17 cellular contexts compared by ENCODE assay signal in the genomic region with DNA sequence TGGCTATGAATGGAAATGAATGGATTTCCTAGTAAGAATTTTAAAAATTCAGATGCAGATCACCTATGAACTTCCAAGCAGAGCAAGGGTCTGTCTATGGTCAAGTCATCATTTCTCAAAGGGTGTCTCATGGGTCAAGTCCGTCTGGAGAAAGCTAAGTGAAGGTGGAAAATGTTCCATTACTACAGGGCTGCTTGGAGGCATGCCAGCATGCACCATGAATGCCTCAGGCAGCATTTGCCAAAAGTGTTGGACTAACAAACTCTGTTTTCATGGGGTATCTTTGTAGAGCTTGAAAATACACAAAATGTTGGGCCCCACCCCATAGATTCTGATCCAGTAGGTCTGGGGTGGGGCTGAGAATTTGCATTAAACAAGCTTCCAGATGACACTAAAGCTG.
A peak's percentile ranks its signal among the peaks of the same experiment; 100 is the strongest.
DNase-seq lines count a peak whose midpoint lies in the region; ATAC-seq and TF ChIP-seq lines count a peak whose summit lies in the region.
"Had no signal": no experiment of that assay in that cellular context is flagged by ENCODE, and none has a peak within 500 bp of the region (broad histone marks: within the 10 kb centered on the region; RNA-seq: fewer than 3 reads in every experiment).

No MANE protein-coding gene starts in this region.

- H3K4me1 ChIP-seq in right cardiac atrium (ENCODE audit: control insufficient read depth, insufficient read depth, low read length) (no peaks in the 10 kb centered on the region), mucosa of descending colon (ENCODE audit: low read depth) (no peaks in the 10 kb centered on the region), tibial nerve (peaks cover 0 to 17% (median 7%) of the 10 kb centered on the region in 4 donors)
- H3K4me1 ChIP-seq: BLaER1 had no signal

- TF ChIP-seq CTCF in mucosa of descending colon (IDR thresholded peaks at IDR 0.05) (no peak), tibial nerve (IDR thresholded peaks at IDR 0.05) (no peak)

- no peak for TF ChIP-seq POLR2A in tibial nerve (IDR thresholded peaks at IDR 0.05)

- WGBS in right cardiac atrium: 25% methylated on average over 1 of the region's 1 CpG
- 11 to 17% methylated on average over 1 of the region's 1 CpG for WGBS in tibial nerve, 2 donors

- H3K36me3 ChIP-seq in mucosa of descending colon (ENCODE audit: low read depth) (no peaks in the 10 kb centered on the region), tibial nerve (peaks cover 0 to 17% (median 0%) of the 10 kb centered on the region in 3 donors)
- H3K36me3 ChIP-seq: BLaER1 had no signal

- CTCF ChIA-PET in activated CD4-positive, alpha-beta memory T cell treated with anti-CD3 and anti-CD28 coated beads for 36 hours (lab: Charles Lee): interaction anchor here (1.9 kb wide), 1 partner anchor 228 kb away, joined by 6 read pairs; no protein-coding TSS in a partner anchor

- POLR2A ChIA-PET in activated CD4-positive, alpha-beta memory T cell treated with anti-CD3 and anti-CD28 coated beads for 36 hours (lab: Charles Lee): no interaction called here

- H3K9me3 Mint-ChIP-seq in activated CD4-positive, alpha-beta memory T cell treated with anti-CD3 and anti-CD28 coated beads for 36 hours: no peaks in the 10 kb centered on the region

- ATAC-seq in right cardiac atrium: peak; percentile 20 to 73
- ATAC-seq in Right ventricle myocardium inferior: no peak
- peak; percentile 31 for ATAC-seq in mucosa of descending colon
- ATAC-seq: SK-N-SH treated with all-trans-retinoic acid at 6 μM for 48 hours had no signal

- no peaks in the 10 kb centered on the region for H3K36me3 Mint-ChIP-seq in activated CD4-positive, alpha-beta memory T cell treated with anti-CD3 and anti-CD28 coated beads for 36 hours
- H3K36me3 Mint-ChIP-seq: CD4-positive, alpha-beta memory T cell had no signal

- no peak overlapping the region for H3K4me3 ChIP-seq in right cardiac atrium (ENCODE audit: low read length)
- H3K4me3 ChIP-seq in mucosa of descending colon: no peak overlapping the region
- H3K4me3 ChIP-seq in tibial nerve: no peak overlapping the region
- H3K4me3 ChIP-seq: BLaER1, PC-9 had no signal

- H3K27me3 Mint-ChIP-seq in activated CD4-positive, alpha-beta memory T cell treated with anti-CD3 and anti-CD28 coated beads for 36 hours: peaks cover 37% of the 10 kb centered on the region

- H3K27ac ChIP-seq in right cardiac atrium (ENCODE audit: low read length) (no peak overlapping the region), tibial nerve (peak overlapping the region in 1 of 4 donors; percentile 15)
- H3K27ac ChIP-seq: BLaER1, PC-9, RWPE1 had no signal

- H3K9me3 ChIP-seq in right cardiac atrium (ENCODE audit: control insufficient read depth, low read length) (no peaks in the 10 kb centered on the region), mucosa of descending colon (no peaks in the 10 kb centered on the region), tibial nerve (no peaks in the 10 kb centered on the region)
- H3K9me3 ChIP-seq: BLaER1 had no signal

- H3K4me1 Mint-ChIP-seq in activated CD4-positive, alpha-beta memory T cell treated with anti-CD3 and anti-CD28 coated beads for 36 hours (ENCODE audit: low read depth): peaks cover 2% of the 10 kb centered on the region

- DNase-seq in right cardiac atrium (peak; percentile 64 to 86 (median 67)), Right ventricle myocardium inferior (ENCODE audit: missing footprints) (no peak), NCI-H69 (lab: John Stamatoyannopoulos, UW) (peak; percentile 46), mucosa of descending colon (no peak), tibial nerve (ENCODE audit: low spot score in 2 of 2) (no peak), NCI-H1436 (lab: John Stamatoyannopoulos, UW) (no peak)
- DNase-seq in activated CD4-positive, alpha-beta memory T cell treated with anti-CD3 and anti-CD28 coated beads for 36 hours: no peak
- DNase-seq: CD4-positive, alpha-beta memory T cell; DMS53; H7; Kasumi-1; NCI-H1417; NCI-H187; PC-9 had no signal

- H3K27me3 ChIP-seq in right cardiac atrium (ENCODE audit: control insufficient read depth, insufficient read depth) (peaks cover 3% of the 10 kb centered on the region), tibial nerve (no peaks in the 10 kb centered on the region)
- H3K27me3 ChIP-seq: BLaER1 had no signal

- no peak overlapping the region for H3K27ac Mint-ChIP-seq in activated CD4-positive, alpha-beta memory T cell treated with anti-CD3 and anti-CD28 coated beads for 36 hours
- H3K27ac Mint-ChIP-seq: CD4-positive, alpha-beta memory T cell had no signal

- TF ChIP-seq EP300 in tibial nerve (IDR thresholded peaks at IDR 0.05): no peak

- no peak overlapping the region for H3K4me3 Mint-ChIP-seq in activated CD4-positive, alpha-beta memory T cell treated with anti-CD3 and anti-CD28 coated beads for 36 hours
- H3K4me3 Mint-ChIP-seq: CD4-positive, alpha-beta memory T cell had no signal

- intact Hi-C loops in right cardiac atrium (cut with DNase I): loop anchor here in 1 of 4 donors (5.0 kb wide), 1 partner anchor 75 kb away; no protein-coding TSS in a partner anchor
- intact Hi-C loops in Right ventricle myocardium inferior (cut with DNase I): loop anchor here (2.0 kb wide), 1 partner anchor 47 kb away; no protein-coding TSS in a partner anchor
- intact Hi-C loops in mucosa of descending colon (cut with DNase I, micrococcal nuclease): no loop called here
- intact Hi-C loops in activated CD4-positive, alpha-beta memory T cell treated with anti-CD3 and anti-CD28 coated beads for 36 hours (cut with micrococcal nuclease): loop anchor here (5.0 kb wide), 1 partner anchor 270 kb away; no protein-coding TSS in a partner anchor

Comparison
In these comparisons a context has a peak if more than half of its experiments do, and no peak if none do; other contexts are left out.
1. DNase-seq: peak in right cardiac atrium (3 of 3) and NCI-H69 (single experiment); none in Right ventricle myocardium inferior (single experiment), mucosa of descending colon (0 of 3), tibial nerve (0 of 2), activated CD4-positive, alpha-beta memory T cell treated with anti-CD3 and anti-CD28 coated beads for 36 hours (single experiment) and NCI-H1436 (single experiment).
2. intact Hi-C loops: an anchor here in Right ventricle myocardium inferior (2.0 kb wide) and activated CD4-positive, alpha-beta memory T cell treated with anti-CD3 and anti-CD28 coated beads for 36 hours (5.0 kb wide); none called in mucosa of descending colon.